Comparison of ENCODE assay signal across 10 cellular contexts in genomic region chr19:17949956-17950309, GRCh38. TPM values are rescaled to one million over a fixed set of nuclear protein-coding genes. Genes with fewer than 3 reads are reported as not detected.
A peak's percentile ranks its signal among the peaks of the same experiment; 100 is the strongest.
DNase-seq lines count a peak whose midpoint lies in the region; ATAC-seq and TF ChIP-seq lines count a peak whose summit lies in the region.
"Had no signal": no experiment of that assay in that cellular context is flagged by ENCODE, and none has a peak within 500 bp of the region (broad histone marks: within the 10 kb centered on the region; RNA-seq: fewer than 3 reads in every experiment).

No MANE protein-coding gene starts in this region.

- H3K79me2 ChIP-seq in mesendoderm (ENCODE audit: control insufficient read depth, insufficient read depth, low read length) = no peaks in the 10 kb centered on the region

- H4K8ac ChIP-seq in mesendoderm (ENCODE audit: low read depth, low read length) = no peak overlapping the region

- peak overlapping the region; percentile 5 to 85 (median 80) for H3K4me3 Mint-ChIP-seq in CD8-positive, alpha-beta memory T cell
- peak overlapping the region; percentile 65 for H3K4me3 Mint-ChIP-seq in activated CD4-positive, alpha-beta memory T cell treated with anti-CD3 and anti-CD28 coated beads, Interleukin-2, amount 10 ng/mL, durations not matched to agents 7 days and 5 days

- H3K18ac ChIP-seq in mesendoderm (ENCODE audit: low read length) = no peak overlapping the region

- H3K4me3 ChIP-seq in CD8-positive, alpha-beta memory T cell (ENCODE audit: low read length) = no peak overlapping the region
- no peak overlapping the region for H3K4me3 ChIP-seq in HEK293 (ENCODE audit: low read depth, low read length)
- H3K4me3 ChIP-seq in mesendoderm (ENCODE audit: low read length) = no peak overlapping the region
- H3K4me3 ChIP-seq in gastroesophageal sphincter = no peak overlapping the region

- POLR2A ChIA-PET in CD8-positive, alpha-beta memory T cell (lab: Charles Lee) = interaction anchor here (0.6 kb wide), 1 partner anchor 56 kb away, joined by 4 read pairs; no protein-coding TSS in a partner anchor
- POLR2A ChIA-PET in HEK293 (lab: Yijun Ruan, JAX) = interaction anchor here (0.7 kb wide), 1 partner anchor 270 kb away, joined by 3 read pairs; no protein-coding TSS in a partner anchor
- POLR2A ChIA-PET in activated CD4-positive, alpha-beta memory T cell treated with anti-CD3 and anti-CD28 coated beads, Interleukin-2, amount 10 ng/mL, durations not matched to agents 7 days and 5 days (lab: Charles Lee) = interaction anchor here (0.7 kb wide), 1 partner anchor 52 kb away, joined by 3 read pairs; no protein-coding TSS in a partner anchor

- H3K23ac ChIP-seq in mesendoderm (ENCODE audit: low read length) = no peak overlapping the region

- peaks cover 0 to 3% (median 0%) of the 10 kb centered on the region in 3 donors for H3K36me3 Mint-ChIP-seq in CD8-positive, alpha-beta memory T cell
- no peaks in the 10 kb centered on the region for H3K36me3 Mint-ChIP-seq in activated CD4-positive, alpha-beta memory T cell treated with anti-CD3 and anti-CD28 coated beads, Interleukin-2, amount 10 ng/mL, durations not matched to agents 7 days and 5 days (ENCODE audit: low read depth)

- peak in 1 of 5 donors; percentile 29 for DNase-seq in CD8-positive, alpha-beta memory T cell
- no peak for DNase-seq in activated CD4-positive, alpha-beta memory T cell treated with anti-CD3 and anti-CD28 coated beads, Interleukin-2, amount 10 ng/mL, durations not matched to agents 7 days and 5 days
- DNase-seq in mesendoderm (peak; percentile 42), foreskin keratinocyte (no peak)
- DNase-seq in stimulated activated CD4-positive, alpha-beta T cell treated with anti-CD3 and anti-CD28 coated beads, Interleukin-15, amount 100 ng/mL, for 24 hours = no peak
- DNase-seq: SIG-M5 had no signal

- H2AK5ac ChIP-seq in mesendoderm (ENCODE audit: low read length) = no peak overlapping the region

- peaks cover 41 to 59% (median 47%) of the 10 kb centered on the region in 3 donors for H3K4me1 Mint-ChIP-seq in CD8-positive, alpha-beta memory T cell
- H3K4me1 Mint-ChIP-seq in activated CD4-positive, alpha-beta memory T cell treated with anti-CD3 and anti-CD28 coated beads, Interleukin-2, amount 10 ng/mL, durations not matched to agents 7 days and 5 days = peaks cover 38% of the 10 kb centered on the region

- no peak for ATAC-seq in GM18861 (IDR thresholded peaks at IDR 0.05; ENCODE audit: unreplicated experiment)
- ATAC-seq in gastroesophageal sphincter = no peak
- ATAC-seq in foreskin keratinocyte = no peak

- H3K4me1 ChIP-seq in CD8-positive, alpha-beta memory T cell (ENCODE audit: insufficient read depth, low read length) = peaks cover 54% of the 10 kb centered on the region
- peaks cover 6% of the 10 kb centered on the region; the same call in 1 of the 2 replicates for H3K4me1 ChIP-seq in HEK293 (ENCODE audit: control insufficient read depth, insufficient read depth, low read length)
- peaks cover 2% of the 10 kb centered on the region for H3K4me1 ChIP-seq in mesendoderm (ENCODE audit: control insufficient read depth, low read depth, low read length)
- H3K4me1 ChIP-seq in gastroesophageal sphincter = peaks cover 0 to 66% (median 30%) of the 10 kb centered on the region in 3 donors
- H3K4me1 ChIP-seq in foreskin keratinocyte = peaks cover 4% of the 10 kb centered on the region

- H3K4me2 ChIP-seq in mesendoderm (ENCODE audit: low read length) = peak overlapping the region; percentile 11

- no peak for TF ChIP-seq EP300 in gastroesophageal sphincter (IDR thresholded peaks at IDR 0.05)

- H3K27me3 ChIP-seq in CD8-positive, alpha-beta memory T cell (ENCODE audit: insufficient read depth, low read length, poor library complexity, severe bottlenecking) = peaks cover 44% of the 10 kb centered on the region
- H3K27me3 ChIP-seq in mesendoderm (ENCODE audit: insufficient read depth, low read length, poor library complexity) (peaks cover 42% of the 10 kb centered on the region), gastroesophageal sphincter (peaks cover 65% of the 10 kb centered on the region), foreskin keratinocyte (peaks cover 64% of the 10 kb centered on the region)

- WGBS in mesendoderm (ENCODE audit: extremely low coverage, insufficient coverage, low lambda C conversion rate) = no CpG with 5 or more reads among the region's 11 CpGs
- WGBS in gastroesophageal sphincter (ENCODE audit: low coverage in 1 of 2), 2 donors = 10% methylated on average over 5 of the region's 11 CpGs; no CpG with 5 or more reads in 1 of the 2 donors

- no peaks in the 10 kb centered on the region for H3K9me3 ChIP-seq in CD8-positive, alpha-beta memory T cell (ENCODE audit: low read length)
- no peaks in the 10 kb centered on the region for H3K9me3 ChIP-seq in HEK293 (ENCODE audit: control insufficient read depth, insufficient read depth, low read depth, low read length)
- no peaks in the 10 kb centered on the region for H3K9me3 ChIP-seq in gastroesophageal sphincter

- peak overlapping the region in 6 of 8 donors; percentile 53 to 97 (median 90) for H3K27ac Mint-ChIP-seq in CD8-positive, alpha-beta memory T cell
- no peak overlapping the region for H3K27ac Mint-ChIP-seq in activated CD4-positive, alpha-beta memory T cell treated with anti-CD3 and anti-CD28 coated beads, Interleukin-2, amount 10 ng/mL, durations not matched to agents 7 days and 5 days

- TF ChIP-seq CTCF in HEK293 (tag by site-specific recombination; IDR thresholded peaks at IDR 0.05) (no peak), gastroesophageal sphincter (IDR thresholded peaks at IDR 0.05) (no peak), foreskin keratinocyte (conservative IDR thresholded peaks at IDR 0.05) (no peak)

- H3K4ac ChIP-seq in mesendoderm (ENCODE audit: low read depth, low read length) = no peak overlapping the region

- H2BK15ac ChIP-seq in mesendoderm (replicated peaks; ENCODE audit: low read depth) = no peak overlapping the region

- no peak overlapping the region for H2BK120ac ChIP-seq in mesendoderm (ENCODE audit: low read depth, low read length)

- CTCF ChIA-PET in CD8-positive, alpha-beta memory T cell (lab: Charles Lee) = interaction anchor here (0.7 to 0.8 kb wide), 2 partner anchors 44 to 47 kb away, joined by 3 read pairs; no protein-coding TSS in a partner anchor
- CTCF ChIA-PET in HEK293 (lab: Yijun Ruan, JAX) = interaction anchor here (0.8 to 9.4 kb wide), 2 partner anchors 12 to 48 kb away, joined by 3 to 92 read pairs; no protein-coding TSS in a partner anchor
- CTCF ChIA-PET in activated CD4-positive, alpha-beta memory T cell treated with anti-CD3 and anti-CD28 coated beads, Interleukin-2, amount 10 ng/mL, durations not matched to agents 7 days and 5 days (lab: Charles Lee) = no interaction called here

- H4K5ac ChIP-seq in mesendoderm (ENCODE audit: low read length) = no peak overlapping the region

- peaks cover 46% of the 10 kb centered on the region in 2 donors for H3K27me3 Mint-ChIP-seq in CD8-positive, alpha-beta memory T cell
- peaks cover 50% of the 10 kb centered on the region for H3K27me3 Mint-ChIP-seq in activated CD4-positive, alpha-beta memory T cell treated with anti-CD3 and anti-CD28 coated beads, Interleukin-2, amount 10 ng/mL, durations not matched to agents 7 days and 5 days

- no peaks in the 10 kb centered on the region for H3K79me1 ChIP-seq in mesendoderm (ENCODE audit: low read length)

- no peak overlapping the region for H2BK5ac ChIP-seq in mesendoderm (ENCODE audit: low read length)

- H3K27ac ChIP-seq in CD8-positive, alpha-beta memory T cell (ENCODE audit: low read depth, low read length) = no peak overlapping the region
- no peak overlapping the region for H3K27ac ChIP-seq in HEK293 (ENCODE audit: extremely low read depth, low read depth, low read length)
- H3K27ac ChIP-seq in mesendoderm (ENCODE audit: low read depth, low read length) = no peak overlapping the region
- no peak overlapping the region for H3K27ac ChIP-seq in gastroesophageal sphincter
- H3K27ac ChIP-seq in foreskin keratinocyte = no peak overlapping the region
- H3K27ac ChIP-seq: HL-60 had no signal

- no peak overlapping the region for H3K56ac ChIP-seq in mesendoderm (ENCODE audit: low read length)

- no peak overlapping the region for H3K9ac ChIP-seq in mesendoderm (ENCODE audit: low read length)

- no peaks in the 10 kb centered on the region for H3K9me3 Mint-ChIP-seq in CD8-positive, alpha-beta memory T cell
- no peaks in the 10 kb centered on the region for H3K9me3 Mint-ChIP-seq in activated CD4-positive, alpha-beta memory T cell treated with anti-CD3 and anti-CD28 coated beads, Interleukin-2, amount 10 ng/mL, durations not matched to agents 7 days and 5 days

- no peaks in the 10 kb centered on the region for H3K36me3 ChIP-seq in CD8-positive, alpha-beta memory T cell (ENCODE audit: insufficient read depth, low read length)
- H3K36me3 ChIP-seq in HEK293 (ENCODE audit: control insufficient read depth in 2 of 2, insufficient read depth in 1 of 2, low read length in 2 of 2) (peaks cover 0 to 3% of the 10 kb centered on the region in 2 experiments; a peak in 1 of 3 replicates), mesendoderm (ENCODE audit: control insufficient read depth, insufficient read depth, low read length) (no peaks in the 10 kb centered on the region), gastroesophageal sphincter (no peaks in the 10 kb centered on the region)

- no peak for TF ChIP-seq POLR2A in gastroesophageal sphincter (IDR thresholded peaks at IDR 0.05)

RNA-seq across cellular contexts. Expression of gene KCNN1, which starts 17.0 kb away (rescaled TPM):
- total RNA-seq in CD8-positive, alpha-beta memory T cell = under 1 TPM; 0.13 to 0.15 TPM
- polyA plus RNA-seq in CD8-positive, alpha-beta memory T cell = not detected
- not detected for total RNA-seq in activated CD4-positive, alpha-beta memory T cell treated with anti-CD3 and anti-CD28 coated beads, Interleukin-2, amount 10 ng/mL, durations not matched to agents 7 days and 5 days
- 1.3 TPM for polyA plus RNA-seq in mesendoderm (2013, experiment 1 of 2)
- polyA plus RNA-seq in mesendoderm (2013, experiment 2 of 2) = 1.1 TPM
- total RNA-seq in gastroesophageal sphincter (under 1 TPM in 2 of 4 donors, not detected in 2; 0.20 to 0.89 TPM), foreskin keratinocyte (not detected in 2 replicates)
- 0.02 and 0.03 TPM in 2 replicates for polyA plus RNA-seq in foreskin keratinocyte

RNA-seq across cellular contexts. Expression of gene CCDC124, which starts 17.1 kb away (rescaled TPM):
- 100 to 1,000 TPM; 184 to 195 TPM for total RNA-seq in CD8-positive, alpha-beta memory T cell
- 65.7 TPM for polyA plus RNA-seq in CD8-positive, alpha-beta memory T cell
- 10 to 100 TPM; 59.3 to 60.8 TPM for total RNA-seq in activated CD4-positive, alpha-beta memory T cell treated with anti-CD3 and anti-CD28 coated beads, Interleukin-2, amount 10 ng/mL, durations not matched to agents 7 days and 5 days
- 77.3 TPM for polyA plus RNA-seq in mesendoderm (2013, experiment 1 of 2)
- 80.4 TPM for polyA plus RNA-seq in mesendoderm (2013, experiment 2 of 2)
- total RNA-seq in gastroesophageal sphincter (10 to 100 TPM; 48.1 to 75.9 (median 56.6) TPM), foreskin keratinocyte (45.7 and 77.6 TPM in 2 replicates)
- polyA plus RNA-seq in foreskin keratinocyte = 199 and 218 TPM in 2 replicates

RNA-seq across cellular contexts. Expression of gene ARRDC2, which starts 58.0 kb away (rescaled TPM):
- 10 to 100 TPM; 33.5 to 37.1 TPM for total RNA-seq in CD8-positive, alpha-beta memory T cell
- 45.8 TPM for polyA plus RNA-seq in CD8-positive, alpha-beta memory T cell
- total RNA-seq in activated CD4-positive, alpha-beta memory T cell treated with anti-CD3 and anti-CD28 coated beads, Interleukin-2, amount 10 ng/mL, durations not matched to agents 7 days and 5 days = 10 to 100 TPM; 60.7 to 62.0 TPM
- 1.6 TPM for polyA plus RNA-seq in mesendoderm (2013, experiment 1 of 2)
- 1.6 TPM for polyA plus RNA-seq in mesendoderm (2013, experiment 2 of 2)
- total RNA-seq in gastroesophageal sphincter (10 to 100 TPM; 31.9 to 64.6 (median 47.5) TPM), foreskin keratinocyte (3.8 and 4.7 TPM in 2 replicates)
- 4.6 and 4.7 TPM in 2 replicates for polyA plus RNA-seq in foreskin keratinocyte
